Comparison of ENCODE assay signal across 13 cellular contexts in genomic region chr1:154862927-154863701, GRCh38. TPM values are rescaled to one million over a fixed set of nuclear protein-coding genes. Genes with fewer than 3 reads are reported as not detected.
DNase-seq lines count a peak whose midpoint lies in the region; ATAC-seq and TF ChIP-seq lines count a peak whose summit lies in the region.
"Had no signal": no experiment of that assay in that cellular context is flagged by ENCODE, and none has a peak within 500 bp of the region (broad histone marks: within the 10 kb centered on the region; RNA-seq: fewer than 3 reads in every experiment).

No MANE protein-coding gene starts in this region.

- no peaks in the 10 kb centered on the region for H3K9me3 ChIP-seq in Karpas-422 (ENCODE audit: low read length)
- no peaks in the 10 kb centered on the region for H3K9me3 ChIP-seq in smooth muscle cell (replicated peaks; ENCODE audit: low read depth)

- H3K4me1 Mint-ChIP-seq in chondrocyte (ENCODE audit: low read depth) = peaks cover 60% of the 10 kb centered on the region

- peak overlapping the region; percentile 60 for H3K27ac Mint-ChIP-seq in chondrocyte (ENCODE audit: unreplicated experiment)
- H3K27ac Mint-ChIP-seq: memory B cell had no signal

- no peaks in the 10 kb centered on the region for H3K9me2 ChIP-seq in Karpas-422 (replicated peaks; ENCODE audit: insufficient read depth, low read length)

- H3K4me3 Mint-ChIP-seq in chondrocyte (ENCODE audit: unreplicated experiment) = no peak overlapping the region
- H3K4me3 Mint-ChIP-seq: memory B cell had no signal

- H3F3A ChIP-seq in smooth muscle cell (ENCODE audit: low read depth) = peaks cover 6% of the 10 kb centered on the region

- H3K36me3 ChIP-seq in Karpas-422 (ENCODE audit: insufficient read depth, low read length) (no peaks in the 10 kb centered on the region), smooth muscle cell (ENCODE audit: low read depth) (no peaks in the 10 kb centered on the region)

- H3K4me2 ChIP-seq in Karpas-422 (ENCODE audit: low read depth, low read length, poor library complexity, severe bottlenecking) (peak overlapping the region; percentile 70), smooth muscle cell (peak overlapping the region; percentile 33)

- H4K20me1 ChIP-seq in Karpas-422 (ENCODE audit: insufficient read depth, low read depth, low read length) (no peaks in the 10 kb centered on the region), smooth muscle cell (ENCODE audit: low read depth) (no peaks in the 10 kb centered on the region)

- H3K27ac ChIP-seq in Karpas-422 (ENCODE audit: low read length) (peak overlapping the region; percentile 97), smooth muscle cell (ENCODE audit: low read depth) (peak overlapping the region; percentile 58)
- H3K27ac ChIP-seq: parathyroid adenoma had no signal

- H3K9ac ChIP-seq in Karpas-422 (ENCODE audit: low read length) = peak overlapping the region; percentile 89
- peak overlapping the region; percentile 25 for H3K9ac ChIP-seq in smooth muscle cell (ENCODE audit: low read depth)
- H3K9ac ChIP-seq: parathyroid adenoma had no signal

- peaks cover 16% of the 10 kb centered on the region for H3K79me2 ChIP-seq in Karpas-422 (ENCODE audit: low read length)
- no peaks in the 10 kb centered on the region for H3K79me2 ChIP-seq in smooth muscle cell (ENCODE audit: low read depth)
- H3K79me2 ChIP-seq: parathyroid adenoma had no signal

- TF ChIP-seq CTCF in chondrocyte (IDR thresholded peaks at IDR 0.05) = no peak
- TF ChIP-seq CTCF in smooth muscle cell (IDR thresholded peaks at IDR 0.05; ENCODE audit: borderline replicate concordance, insufficient read depth, poor library complexity, severe bottlenecking) = no peak

- H3K27me3 ChIP-seq in Karpas-422 (ENCODE audit: low read length) (no peaks in the 10 kb centered on the region), smooth muscle cell (ENCODE audit: low read depth) (peaks cover 4% of the 10 kb centered on the region)

- DNase-seq in Right ventricle myocardium inferior (ENCODE audit: missing footprints) (peak; percentile 30), Right ventricle myocardium superior (no peak), Karpas-422 (peak; percentile 79), chondrocyte (ENCODE audit: low spot score) (no peak), smooth muscle cell (lab: John Stamatoyannopoulos, UW; ENCODE audit: unreplicated experiment) (no peak), occipital lobe (lab: John Stamatoyannopoulos, UW) (no peak), HT-29 (ENCODE audit: low spot score) (no peak)
- DNase-seq: cortex of kidney, DMS79, NCI-H1092 had no signal

- H3K9me3 Mint-ChIP-seq in chondrocyte (ENCODE audit: low read depth) = no peaks in the 10 kb centered on the region
- H3K9me3 Mint-ChIP-seq: memory B cell had no signal

- H3K27me3 Mint-ChIP-seq in chondrocyte (ENCODE audit: low read depth) = no peaks in the 10 kb centered on the region

- ATAC-seq in Right ventricle myocardium inferior (no peak), Right ventricle myocardium superior (ENCODE audit: poor library complexity) (no peak), GM21360 (IDR thresholded peaks at IDR 0.05; ENCODE audit: unreplicated experiment) (no peak)

- H3K4me1 ChIP-seq in Karpas-422 (ENCODE audit: low read length) (peaks cover 98% of the 10 kb centered on the region), smooth muscle cell (ENCODE audit: low read depth) (peaks cover 28% of the 10 kb centered on the region)
- H3K4me1 ChIP-seq: parathyroid adenoma had no signal

- H3K36me3 Mint-ChIP-seq in chondrocyte (ENCODE audit: low read depth) = no peaks in the 10 kb centered on the region
- H3K36me3 Mint-ChIP-seq: memory B cell had no signal

- H3K4me3 ChIP-seq in Karpas-422 (ENCODE audit: low read length) = peak overlapping the region; percentile 35
- no peak overlapping the region for H3K4me3 ChIP-seq in smooth muscle cell

- 35% methylated on average over 16 of the region's 16 CpGs for WGBS in smooth muscle cell (ENCODE audit: low lambda C conversion rate)

- H2AFZ ChIP-seq in Karpas-422 (ENCODE audit: low read length) = peak overlapping the region; percentile 21; the same call in 1 of the 2 replicates
- no peak overlapping the region for H2AFZ ChIP-seq in smooth muscle cell (ENCODE audit: low read depth)
- H2AFZ ChIP-seq: parathyroid adenoma had no signal

- intact Hi-C loops in Right ventricle myocardium inferior (cut with DNase I) = no loop called here
- intact Hi-C loops in Right ventricle myocardium superior (cut with DNase I) = no loop called here

RNA-seq across cellular contexts. Expression of gene KCNN3, which starts 7.0 kb away (rescaled TPM):
- 3.4 TPM for total RNA-seq in Right ventricle myocardium inferior
- total RNA-seq in Right ventricle myocardium superior = 3.4 TPM
- total RNA-seq in Karpas-422 (2014; rRNA removed; shearing (Covaris generic); ENCODE audit: low replicate concordance) = 50.0 and 68.2 TPM in 2 replicates
- total RNA-seq in chondrocyte = 0.92 to 1.8 TPM (median 1.5 TPM) in 3 replicates
- 0.04 and 0.18 TPM in 2 replicates for total RNA-seq in smooth muscle cell
- polyA plus RNA-seq in smooth muscle cell = 0.14 and 0.77 TPM in 2 replicates
- total RNA-seq in occipital lobe = 3.6 TPM
- total RNA-seq in HT-29 (2014; rRNA removed; shearing (Covaris generic)) = not detected in 2 replicates

Comparison
In these comparisons a context has a peak if more than half of its experiments do, and no peak if none do; other contexts are left out.
1. DNase-seq: peak in Right ventricle myocardium inferior (single experiment) and Karpas-422 (single experiment); none in Right ventricle myocardium superior (single experiment), chondrocyte (single experiment), smooth muscle cell (single experiment), occipital lobe (single experiment) and HT-29 (single experiment).
2. RNA of gene KCNN3, which starts 7.0 kb away (total RNA-seq): 50.0 to 68.2 TPM in Karpas-422; 3.6 TPM in occipital lobe (single experiment), 3.4 TPM in Right ventricle myocardium superior (single experiment), 3.4 TPM in Right ventricle myocardium inferior (single experiment), 0.92 to 1.8 TPM in chondrocyte, 0.04 to 0.18 TPM in smooth muscle cell and not detected in HT-29; every median in the first group is over 10 times any median in the second.